Comparison of ENCODE assay signal across 8 cellular contexts in the genomic region with DNA sequence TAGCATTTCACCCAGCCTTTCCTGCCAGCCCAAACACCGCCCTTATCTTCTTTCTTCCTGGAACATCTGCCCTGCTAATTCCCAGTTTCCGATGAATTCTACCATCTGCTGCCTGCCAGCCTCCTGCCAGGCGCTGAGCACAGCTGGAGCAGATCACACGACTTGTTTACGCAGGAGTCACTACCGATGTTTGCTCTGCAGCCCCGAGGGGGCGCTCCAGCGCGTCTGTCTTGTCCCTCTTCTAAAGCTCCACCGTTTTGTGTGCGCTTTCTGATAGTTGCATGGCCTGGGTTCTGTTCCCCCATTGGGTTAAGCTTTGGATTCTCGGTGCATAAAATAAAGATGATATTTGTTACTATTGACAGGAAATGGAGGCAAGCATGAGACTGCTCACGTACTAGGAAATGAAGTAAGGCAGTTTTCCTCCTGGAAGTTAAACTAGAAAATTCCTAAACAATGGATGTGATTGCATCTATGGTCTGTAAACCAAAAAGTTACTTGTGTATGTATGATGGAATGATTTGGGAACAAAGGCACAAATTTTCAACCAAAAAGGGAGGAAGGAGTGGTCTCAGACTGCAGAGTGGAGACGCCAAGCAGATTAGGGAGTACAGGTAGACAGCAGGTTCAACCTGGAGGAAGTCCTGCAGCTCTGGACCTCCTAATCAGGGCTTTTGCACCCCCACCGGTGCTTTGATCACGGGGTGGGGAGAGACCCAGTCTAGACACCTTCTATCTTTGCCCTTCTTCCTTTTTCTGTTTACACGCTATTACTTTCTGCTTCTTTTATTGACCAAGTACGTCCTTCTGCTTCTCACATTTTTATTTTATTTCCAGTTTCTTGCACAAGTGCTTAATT. TPM values are rescaled to one million over a fixed set of nuclear protein-coding genes. Genes with fewer than 3 reads are reported as not detected.
DNase-seq lines count a peak whose midpoint lies in the region; ATAC-seq and TF ChIP-seq lines count a peak whose summit lies in the region.

No MANE protein-coding gene starts in this region.

- no peaks in the 10 kb centered on the region for H3K36me3 ChIP-seq in vagina

- H3K4me3 Mint-ChIP-seq in T-helper 17 cell, result peak overlapping the region; percentile 86

- H3K9me3 ChIP-seq in T-helper 17 cell (ENCODE audit: control insufficient read depth, low read length, poor library complexity, severe bottlenecking), result no peaks in the 10 kb centered on the region
- H3K9me3 ChIP-seq in right cardiac atrium (ENCODE audit: control insufficient read depth, low read length), result no peaks in the 10 kb centered on the region
- H3K9me3 ChIP-seq in vagina, result no peaks in the 10 kb centered on the region

- H3K4me1 Mint-ChIP-seq in T-helper 17 cell, result peaks cover 48% of the 10 kb centered on the region

- peak; percentile 57 for ATAC-seq in T-helper 17 cell
- peak; percentile 73 to 83 for ATAC-seq in right cardiac atrium

- no peaks in the 10 kb centered on the region for H3K27me3 Mint-ChIP-seq in T-helper 17 cell

- H3K4me1 ChIP-seq in right cardiac atrium (ENCODE audit: control insufficient read depth, insufficient read depth, low read length), result peaks cover 8% of the 10 kb centered on the region
- peaks cover 36% of the 10 kb centered on the region for H3K4me1 ChIP-seq in vagina

- intact Hi-C loops in right cardiac atrium (cut with DNase I) (loop anchor here in 2 of 4 donors (5.0 to 10.0 kb wide), 3 partner anchors 72 to 132 kb away; no protein-coding TSS in a partner anchor), vagina (cut with DNase I) (loop anchor here (5.0 kb wide), 1 partner anchor 116 kb away; a partner anchor contains a TSS)

- WGBS in right cardiac atrium, result 14% methylated on average over 19 of the region's 19 CpGs

- TF ChIP-seq POLR2A in vagina (IDR thresholded peaks at IDR 0.05), result no peak

- peak overlapping the region; percentile 51 for H3K27ac Mint-ChIP-seq in T-helper 17 cell

- peak overlapping the region; percentile 93 for H3K27ac ChIP-seq in angular gyrus (ENCODE audit: low read depth, low read length)
- peak overlapping the region; percentile 80 for H3K27ac ChIP-seq in right cardiac atrium (ENCODE audit: low read length)
- peak overlapping the region; percentile 70 for H3K27ac ChIP-seq in vagina

- H3K36me3 Mint-ChIP-seq in T-helper 17 cell (ENCODE audit: low read depth), result peaks cover 2% of the 10 kb centered on the region

- H3K4me3 ChIP-seq in right cardiac atrium (ENCODE audit: low read length) (no peak overlapping the region), vagina (peak overlapping the region in 1 of 2 donors; percentile 13)

- DNase-seq in Daoy (ENCODE audit: low read depth) (peak; percentile 78), HCEC 1CT (peak; percentile 89), NCI-H1417 (lab: John Stamatoyannopoulos, UW) (peak; percentile 67 to 83 (median 70)), T-helper 17 cell (peak; percentile 63 to 84 (median 70)), right cardiac atrium (peak; percentile 90 to 96 (median 95)), renal cortical epithelial cell (ENCODE audit: low read depth) (peak; percentile 78), vagina (ENCODE audit: extremely low spot score in 2 of 2) (peak in 1 of 2 donors; percentile 92)

- peak; percentile 29 to 68 (median 47) for TF ChIP-seq CTCF in vagina (IDR thresholded peaks at IDR 0.05)

- H3K27me3 ChIP-seq in right cardiac atrium (ENCODE audit: control insufficient read depth, insufficient read depth) (no peaks in the 10 kb centered on the region), vagina (no peaks in the 10 kb centered on the region)

RNA-seq across cellular contexts. Expression of a gene that starts 2.2 kb away (rescaled TPM):
- total RNA-seq in Daoy (2014; rRNA removed; shearing (Covaris generic)), result 23.7 and 32.7 TPM in 2 replicates
- 100 to 1,000 TPM; 133 to 146 TPM for total RNA-seq in T-helper 17 cell
- 10 to 100 TPM; 51.6 to 66.5 (median 57.1) TPM for total RNA-seq in right cardiac atrium
- polyA plus RNA-seq in right cardiac atrium, result 51.0 TPM
- total RNA-seq in renal cortical epithelial cell, result 32.0 and 60.3 TPM in 2 replicates
- 50.6 TPM for total RNA-seq in vagina

RNA-seq across cellular contexts. Expression of a gene that starts 24.4 kb away (rescaled TPM):
- total RNA-seq in Daoy (2014; rRNA removed; shearing (Covaris generic)), result not detected in 2 replicates
- total RNA-seq in T-helper 17 cell (10 to 100 TPM; 51.7 to 59.2 TPM), right cardiac atrium (1 to 10 TPM in 1 of 4 donors, under 1 TPM in 3; 0.71 to 1.3 (median 0.82) TPM), renal cortical epithelial cell (not detected in 2 replicates), vagina (not detected)
- 0.18 TPM for polyA plus RNA-seq in right cardiac atrium

Comparison
In these comparisons a context has a peak if more than half of its experiments do, and no peak if none do; other contexts are left out.
1. RNA of a gene that starts 24.4 kb away (total RNA-seq): 51.7 to 59.2 TPM in T-helper 17 cell; 0.71 to 1.3 TPM in right cardiac atrium, not detected in Daoy, not detected in renal cortical epithelial cell and not detected in vagina (single experiment); every median in the first group is over 10 times any median in the second.
2. Peak in every context shown above with its lines, with median percentiles within 50 percentile points of each other: H3K27ac ChIP-seq.